1 cellular context compared by ENCODE assay signal in genomic region chr3:14774431-14774830, GRCh38.
TF ChIP-seq lines count a peak whose summit lies in the region.

No MANE protein-coding gene starts in this region.

TF ChIP-seq in GM23338, 12 proteins besides CTCF, POLR2A, EP300 and RAD21:
- TF ChIP-seq ZNF462 (CRISPR knock-in tag; IDR thresholded peaks at IDR 0.05): no peak
TF ChIP-seq in GM23338: peak in this region for 0.
